Comparison of ENCODE assay signal across 1 cellular context in the genomic region with DNA sequence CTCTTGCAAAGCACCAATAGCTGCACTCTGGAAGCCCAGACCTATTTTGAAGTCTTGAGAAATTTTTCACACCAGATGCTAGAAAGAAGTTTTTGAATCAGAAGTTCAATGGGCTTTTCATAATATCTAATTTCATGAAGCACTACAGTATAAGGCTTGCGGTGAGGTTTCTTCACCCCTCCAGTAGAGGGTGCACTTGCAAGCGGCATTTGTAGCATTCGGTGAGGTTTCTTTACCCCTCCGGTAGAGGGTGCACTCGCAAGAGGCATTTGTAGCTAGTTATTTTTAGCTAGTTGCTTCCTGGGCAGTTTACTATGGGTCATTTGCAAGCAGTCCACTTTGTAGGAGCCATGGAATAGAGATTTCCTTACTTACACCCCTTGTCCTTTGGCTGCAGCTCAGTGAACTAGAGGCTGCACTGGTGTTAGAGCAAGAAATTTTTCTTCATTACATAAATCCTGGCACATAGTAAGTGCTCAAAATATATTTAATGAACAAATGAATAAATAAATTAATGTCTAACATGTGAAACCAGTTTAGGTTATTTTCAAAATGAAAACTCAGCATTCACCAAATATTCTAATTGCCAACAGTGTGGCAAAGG.
TF ChIP-seq lines count a peak whose summit lies in the region.

No MANE protein-coding gene starts in this region.

TF ChIP-seq in HCT116, 20 proteins besides CTCF, POLR2A, EP300 and RAD21 (continued from another document):
- TF ChIP-seq, protein P1, sequence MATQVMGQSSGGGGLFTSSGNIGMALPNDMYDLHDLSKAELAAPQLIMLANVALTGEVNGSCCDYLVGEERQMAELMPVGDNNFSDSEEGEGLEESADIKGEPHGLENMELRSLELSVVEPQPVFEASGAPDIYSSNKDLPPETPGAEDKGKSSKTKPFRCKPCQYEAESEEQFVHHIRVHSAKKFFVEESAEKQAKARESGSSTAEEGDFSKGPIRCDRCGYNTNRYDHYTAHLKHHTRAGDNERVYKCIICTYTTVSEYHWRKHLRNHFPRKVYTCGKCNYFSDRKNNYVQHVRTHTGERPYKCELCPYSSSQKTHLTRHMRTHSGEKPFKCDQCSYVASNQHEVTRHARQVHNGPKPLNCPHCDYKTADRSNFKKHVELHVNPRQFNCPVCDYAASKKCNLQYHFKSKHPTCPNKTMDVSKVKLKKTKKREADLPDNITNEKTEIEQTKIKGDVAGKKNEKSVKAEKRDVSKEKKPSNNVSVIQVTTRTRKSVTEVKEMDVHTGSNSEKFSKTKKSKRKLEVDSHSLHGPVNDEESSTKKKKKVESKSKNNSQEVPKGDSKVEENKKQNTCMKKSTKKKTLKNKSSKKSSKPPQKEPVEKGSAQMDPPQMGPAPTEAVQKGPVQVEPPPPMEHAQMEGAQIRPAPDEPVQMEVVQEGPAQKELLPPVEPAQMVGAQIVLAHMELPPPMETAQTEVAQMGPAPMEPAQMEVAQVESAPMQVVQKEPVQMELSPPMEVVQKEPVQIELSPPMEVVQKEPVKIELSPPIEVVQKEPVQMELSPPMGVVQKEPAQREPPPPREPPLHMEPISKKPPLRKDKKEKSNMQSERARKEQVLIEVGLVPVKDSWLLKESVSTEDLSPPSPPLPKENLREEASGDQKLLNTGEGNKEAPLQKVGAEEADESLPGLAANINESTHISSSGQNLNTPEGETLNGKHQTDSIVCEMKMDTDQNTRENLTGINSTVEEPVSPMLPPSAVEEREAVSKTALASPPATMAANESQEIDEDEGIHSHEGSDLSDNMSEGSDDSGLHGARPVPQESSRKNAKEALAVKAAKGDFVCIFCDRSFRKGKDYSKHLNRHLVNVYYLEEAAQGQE (IDR thresholded peaks at IDR 0.05; ENCODE audit: low read depth), result no peak
- TF ChIP-seq ZFX (IDR thresholded peaks at IDR 0.05), result no peak
